ENCODE assay signal across 8 cellular contexts in genomic region chr1:54053745-54054437, GRCh38. TPM values are rescaled to one million over a fixed set of nuclear protein-coding genes. Genes with fewer than 3 reads are reported as not detected.
DNase-seq lines count a peak whose midpoint lies in the region; ATAC-seq and TF ChIP-seq lines count a peak whose summit lies in the region.

No MANE protein-coding gene starts in this region.

- no peak overlapping the region for H3K27ac Mint-ChIP-seq in natural killer cell treated with Interleukin-12 subunit alpha and Interleukin-12 subunit beta and Interleukin-15 and Interleukin-18, amount 100 ng/mL, for 72 hours

- TF ChIP-seq RAD21 in liver (IDR thresholded peaks at IDR 0.05), result no peak

- peaks cover 4 to 26% (median 22%) of the 10 kb centered on the region in 4 donors for H3K4me1 ChIP-seq in liver (ENCODE audit: control insufficient read depth in 4 of 4, insufficient read depth in 4 of 4, low read length in 3 of 4)

- DNase-seq in 8988T (no peak), HuH-7 (ENCODE audit: low spot score) (no peak), GM20000 (ENCODE audit: low spot score) (no peak)
- no peak for DNase-seq in natural killer cell treated with Interleukin-12 subunit alpha and Interleukin-12 subunit beta and Interleukin-15 and Interleukin-18, amount 100 ng/mL, for 72 hours (ENCODE audit: low spot score)

- peak overlapping the region; percentile 79 to 84 for H3K9ac ChIP-seq in liver (ENCODE audit: low read depth in 1 of 2, low read length in 2 of 2)

- H3K27me3 Mint-ChIP-seq in natural killer cell treated with Interleukin-12 subunit alpha and Interleukin-12 subunit beta and Interleukin-15 and Interleukin-18, amount 100 ng/mL, for 72 hours, result no peaks in the 10 kb centered on the region

- H3K4me3 ChIP-seq in liver (ENCODE audit: low read depth in 1 of 3, low read length in 3 of 3), result peak overlapping the region; percentile 80 to 82 (median 80)

- peak; percentile 1 for ATAC-seq in HG02678 (IDR thresholded peaks at IDR 0.05; ENCODE audit: unreplicated experiment)
- no peak for ATAC-seq in natural killer cell treated with Interleukin-12 subunit alpha and Interleukin-12 subunit beta and Interleukin-15 and Interleukin-18, amount 100 ng/mL, for 72 hours

- no peak overlapping the region for H3K4me3 Mint-ChIP-seq in natural killer cell treated with Interleukin-12 subunit alpha and Interleukin-12 subunit beta and Interleukin-15 and Interleukin-18, amount 100 ng/mL, for 72 hours

- no peaks in the 10 kb centered on the region for H3K27me3 ChIP-seq in liver (ENCODE audit: control insufficient read depth in 4 of 4, insufficient read depth in 4 of 4, low read length in 3 of 4)

- peaks cover 24 to 26% of the 10 kb centered on the region in 2 donors for H3K4me1 Mint-ChIP-seq in natural killer cell treated with Interleukin-12 subunit alpha and Interleukin-12 subunit beta and Interleukin-15 and Interleukin-18, amount 100 ng/mL, for 72 hours (ENCODE audit: low read depth in 2 of 2)

- peak overlapping the region; percentile 79 for H3K27ac ChIP-seq in C4-2B
- H3K27ac ChIP-seq in angular gyrus (ENCODE audit: low read depth, low read length), result peak overlapping the region; percentile 35
- H3K27ac ChIP-seq in liver (ENCODE audit: low read depth in 1 of 2, low read length in 2 of 2), result peak overlapping the region; percentile 54 to 88

- no peaks in the 10 kb centered on the region for H3K36me3 ChIP-seq in liver (ENCODE audit: control insufficient read depth in 4 of 4, insufficient read depth in 3 of 4, low read depth in 1 of 4, low read length in 3 of 4)

- no peaks in the 10 kb centered on the region for H3K9me3 Mint-ChIP-seq in natural killer cell treated with Interleukin-12 subunit alpha and Interleukin-12 subunit beta and Interleukin-15 and Interleukin-18, amount 100 ng/mL, for 72 hours

- 16% methylated on average over 21 of the region's 21 CpGs for WGBS in liver

- peaks cover 11% of the 10 kb centered on the region for H3K36me3 Mint-ChIP-seq in natural killer cell treated with Interleukin-12 subunit alpha and Interleukin-12 subunit beta and Interleukin-15 and Interleukin-18, amount 100 ng/mL, for 72 hours

- H3K9me3 ChIP-seq in liver (ENCODE audit: control insufficient read depth in 4 of 4, low read length in 3 of 4), result no peaks in the 10 kb centered on the region

- TF ChIP-seq CTCF in C4-2B (conservative IDR thresholded peaks at IDR 0.05) (no peak), liver (IDR thresholded peaks at IDR 0.05; ENCODE audit: low read depth, low read length, missing input control) (no peak), GM20000 (IDR thresholded peaks at IDR 0.05; ENCODE audit: extremely low read depth, missing control alignments) (no peak)

TF ChIP-seq in liver, 16 proteins besides CTCF, POLR2A, EP300 and RAD21:
- no peak for TF ChIP-seq ATF3 (IDR thresholded peaks at IDR 0.05)
- no peak for TF ChIP-seq MAX (IDR thresholded peaks at IDR 0.05)
- TF ChIP-seq ZBTB33 (IDR thresholded peaks at IDR 0.05), result no peak
- no peak for TF ChIP-seq TAF1 (conservative IDR thresholded peaks at IDR 0.05)
- TF ChIP-seq HNF4G (IDR thresholded peaks at IDR 0.05), result no peak
- no peak for TF ChIP-seq NR2F2 (IDR thresholded peaks at IDR 0.05)
- TF ChIP-seq REST (IDR thresholded peaks at IDR 0.05), result no peak
- TF ChIP-seq JUND (IDR thresholded peaks at IDR 0.05), result no peak

RNA-seq across cellular contexts. Expression of gene TCEANC2, which starts 0.5 kb away (rescaled TPM):
- 1 to 10 TPM; 1.9 to 2.1 TPM for total RNA-seq in liver
- polyA plus RNA-seq in liver, result 1 to 10 TPM in 1 of 2 donors, under 1 TPM in 1; 0.89 to 1.6 TPM
- total RNA-seq in natural killer cell treated with Interleukin-12 subunit alpha and Interleukin-12 subunit beta and Interleukin-15 and Interleukin-18, amount 100 ng/mL, for 72 hours, result 1 to 10 TPM; 9.3 to 9.5 TPM

RNA-seq across cellular contexts. Expression of gene TMEM59, which starts 0.9 kb away (rescaled TPM):
- 100 to 1,000 TPM; 255 to 261 TPM for total RNA-seq in liver
- 100 to 1,000 TPM; 298 to 436 TPM for polyA plus RNA-seq in liver
- 100 to 1,000 TPM in 1 of 2 donors, 10 to 100 TPM in 1; 85.9 to 239 TPM for total RNA-seq in natural killer cell treated with Interleukin-12 subunit alpha and Interleukin-12 subunit beta and Interleukin-15 and Interleukin-18, amount 100 ng/mL, for 72 hours

RNA-seq across cellular contexts. Expression of gene LDLRAD1, which starts 35.9 kb away (rescaled TPM):
- not detected for total RNA-seq in liver
- not detected for polyA plus RNA-seq in liver
- not detected for total RNA-seq in natural killer cell treated with Interleukin-12 subunit alpha and Interleukin-12 subunit beta and Interleukin-15 and Interleukin-18, amount 100 ng/mL, for 72 hours
